17 cellular contexts compared by ENCODE assay signal in genomic region chr1:97913506-97913905, GRCh38. TPM values are rescaled to one million over a fixed set of nuclear protein-coding genes. Genes with fewer than 3 reads are reported as not detected.
DNase-seq lines count a peak whose midpoint lies in the region; ATAC-seq and TF ChIP-seq lines count a peak whose summit lies in the region.
"Had no signal": no experiment of that assay in that cellular context is flagged by ENCODE, and none has a peak within 500 bp of the region (broad histone marks: within the 10 kb centered on the region; RNA-seq: fewer than 3 reads in every experiment).

No MANE protein-coding gene starts in this region.

- peaks cover 43% of the 10 kb centered on the region for H3K4me1 Mint-ChIP-seq in T-helper 17 cell

- ATAC-seq in SK-N-SH treated with all-trans-retinoic acid at 6 μM for 48 hours (no peak), T-helper 17 cell (no peak), HG02840 (IDR thresholded peaks at IDR 0.05; ENCODE audit: low FRiP score, unreplicated experiment) (no peak), GM19035 (IDR thresholded peaks at IDR 0.05; ENCODE audit: unreplicated experiment) (no peak)
- ATAC-seq: CD8-positive, alpha-beta T cell; HCT116 had no signal

- H3K27ac Mint-ChIP-seq in T-helper 17 cell: peak overlapping the region; percentile 9
- H3K27ac Mint-ChIP-seq: CD8-positive, alpha-beta T cell had no signal

- no peaks in the 10 kb centered on the region for H3K27me3 Mint-ChIP-seq in T-helper 17 cell

- H2AFZ ChIP-seq in SK-N-SH (ENCODE audit: low read depth): no peak overlapping the region

- 60% methylated on average over 3 of the region's 3 CpGs for WGBS in SK-N-SH (ENCODE audit: low lambda C conversion rate)

- H3K27me3 ChIP-seq in SK-N-SH (ENCODE audit: insufficient read depth): no peaks in the 10 kb centered on the region

- no peaks in the 10 kb centered on the region for H3K9me2 ChIP-seq in SK-N-SH

- POLR2A ChIA-PET in SK-N-SH (lab: Yijun Ruan, JAX): no interaction called here

- H3K36me3 ChIP-seq in SK-N-SH (replicated peaks in 1 of 2; ENCODE audit: control insufficient read depth in 1 of 2, insufficient read depth in 2 of 2, low read length in 1 of 2) (peaks cover 0 to 25% of the 10 kb centered on the region in 2 experiments), KOPT-K1 (ENCODE audit: insufficient read depth, low read length) (no peaks in the 10 kb centered on the region)

- peaks cover 3% of the 10 kb centered on the region for H3K36me3 Mint-ChIP-seq in T-helper 17 cell (ENCODE audit: low read depth)
- H3K36me3 Mint-ChIP-seq: CD8-positive, alpha-beta T cell had no signal

- no peak for TF ChIP-seq EP300 in SK-N-SH (IDR thresholded peaks at IDR 0.05; ENCODE audit: borderline replicate concordance in 1 of 2, low read depth in 1 of 2, low read length in 1 of 2)

- no peak overlapping the region for H3K4me3 ChIP-seq in SK-N-SH (ENCODE audit: low read depth in 2 of 2, low read length in 1 of 2)

- no peak overlapping the region for H3K9ac ChIP-seq in SK-N-SH

- no peak for TF ChIP-seq CTCF in SK-N-SH (IDR thresholded peaks at IDR 0.05)

- H3K79me2 ChIP-seq in SK-N-SH (ENCODE audit: insufficient read depth): peaks cover 99% of the 10 kb centered on the region

- peaks cover 2 to 35% of the 10 kb centered on the region in 2 experiments; a peak in 2 of 4 replicates for H3K4me1 ChIP-seq in SK-N-SH (ENCODE audit: control insufficient read depth in 1 of 2, insufficient read depth in 2 of 2, low read depth in 1 of 2, low read length in 1 of 2)
- H3K4me1 ChIP-seq: Caco-2 had no signal

- TF ChIP-seq RAD21 in SK-N-SH (IDR thresholded peaks at IDR 0.05; ENCODE audit: low read length): no peak

- H3F3A ChIP-seq in SK-N-SH (replicated peaks; ENCODE audit: insufficient read depth): peaks cover 10% of the 10 kb centered on the region

- 0 out of 2 replicates have a peak overlapping the region, but pooled peaks have one; percentile 2 for H3K4me2 ChIP-seq in SK-N-SH

- no peak overlapping the region for H3K4me3 Mint-ChIP-seq in T-helper 17 cell
- H3K4me3 Mint-ChIP-seq: CD14-positive monocyte; CD8-positive, alpha-beta T cell had no signal

- CTCF ChIA-PET in SK-N-SH (lab: Yijun Ruan, JAX): interaction anchor here (0.8 kb wide), 1 partner anchor 20 kb away, joined by 3 read pairs; no protein-coding TSS in a partner anchor

- DNase-seq in SK-N-SH: no peak
- no peak for DNase-seq in T-helper 17 cell
- no peak for DNase-seq in SW 1271 (lab: John Stamatoyannopoulos, UW)
- DNase-seq in DMS 273 (lab: John Stamatoyannopoulos, UW; ENCODE audit: unreplicated experiment): no peak
- DNase-seq: Caco-2; CD8-positive, alpha-beta T cell; DMS79; GF-D8; IMR-90; KBM-7 had no signal

- no peaks in the 10 kb centered on the region for H4K20me1 ChIP-seq in SK-N-SH (ENCODE audit: insufficient read depth)

- H3K27ac ChIP-seq in SK-N-SH (ENCODE audit: low read depth in 2 of 2, low read length in 1 of 2) (peak overlapping the region in 1 of 2 experiments; percentile 23; a peak in 1 of 4 replicates), KOPT-K1 (ENCODE audit: low read depth, low read length, poor library complexity, severe bottlenecking) (peak overlapping the region; percentile 82)
- H3K27ac ChIP-seq: 22Rv1 had no signal

- H3K9me3 ChIP-seq in SK-N-SH (no peaks in the 10 kb centered on the region), KOPT-K1 (ENCODE audit: insufficient read depth, low read length, poor library complexity, severe bottlenecking) (no peaks in the 10 kb centered on the region), T-helper 17 cell (ENCODE audit: control insufficient read depth, low read length, poor library complexity, severe bottlenecking) (no peaks in the 10 kb centered on the region)
- H3K9me3 ChIP-seq: Caco-2 had no signal

TF ChIP-seq in SK-N-SH, 30 proteins besides CTCF, POLR2A, EP300 and RAD21:
- TF ChIP-seq PBX3 (IDR thresholded peaks at IDR 0.05): peak; percentile 11; the same call in 1 of the 2 replicates
- TF ChIP-seq TCF12 (IDR thresholded peaks at IDR 0.05): peak; percentile 16; the same call in 1 of the 2 replicates
- TF ChIP-seq RXRA (IDR thresholded peaks at IDR 0.05; ENCODE audit: borderline replicate concordance, low read depth): no peak

TF ChIP-seq in SK-N-SH treated with all-trans-retinoic acid at 6 μM for 48 hours, 23 proteins besides CTCF, POLR2A, EP300 and RAD21 (continues in another document):
- TF ChIP-seq GLIS3 (CRISPR knock-in tag; IDR thresholded peaks at IDR 0.05): no peak
- TF ChIP-seq PATZ1 (CRISPR knock-in tag; IDR thresholded peaks at IDR 0.05; ENCODE audit: borderline replicate concordance): no peak
- no peak for TF ChIP-seq ZFP3 (CRISPR knock-in tag; IDR thresholded peaks at IDR 0.05)
- TF ChIP-seq TCF4 (CRISPR knock-in tag; IDR thresholded peaks at IDR 0.05; ENCODE audit: borderline replicate concordance): no peak
- TF ChIP-seq ISL1 (CRISPR knock-in tag; IDR thresholded peaks at IDR 0.05): no peak
- no peak for TF ChIP-seq CSRNP3 (CRISPR knock-in tag; IDR thresholded peaks at IDR 0.05)
- no peak for TF ChIP-seq ZNF70 (CRISPR knock-in tag; IDR thresholded peaks at IDR 0.05)
- TF ChIP-seq POU6F1 (CRISPR knock-in tag; IDR thresholded peaks at IDR 0.05; ENCODE audit: borderline replicate concordance, low read depth): no peak
- TF ChIP-seq ZNF8 (CRISPR knock-in tag; IDR thresholded peaks at IDR 0.05): no peak
- TF ChIP-seq PPARA (CRISPR knock-in tag; IDR thresholded peaks at IDR 0.05; ENCODE audit: borderline replicate concordance): no peak
- no peak for TF ChIP-seq OSR1 (CRISPR knock-in tag; IDR thresholded peaks at IDR 0.05)
- no peak for TF ChIP-seq BACH2 (CRISPR knock-in tag; IDR thresholded peaks at IDR 0.05; ENCODE audit: borderline replicate concordance)
- TF ChIP-seq RARB (CRISPR knock-in tag; IDR thresholded peaks at IDR 0.05): no peak
- no peak for TF ChIP-seq ESRRG (CRISPR knock-in tag; IDR thresholded peaks at IDR 0.05)

RNA-seq across cellular contexts. Expression of gene DPYD, which starts 7.3 kb away (rescaled TPM):
- 23.0 and 24.5 TPM in 2 replicates for polyA plus RNA-seq in SK-N-SH (2012; rRNA removed)
- 29.4 and 31.2 TPM in 2 replicates for polyA plus RNA-seq in SK-N-SH (2012; cell fraction: cytosol; rRNA removed)
- polyA plus RNA-seq in SK-N-SH (2012; cell fraction: nucleus; rRNA removed): 13.7 and 26.9 TPM in 2 replicates
- total RNA-seq in T-helper 17 cell: 10 to 100 TPM; 52.3 to 53.6 TPM
